Comparison of ENCODE assay signal across 10 cellular contexts in genomic region chr11:1073261-1073724, GRCh38. TPM values are rescaled to one million over a fixed set of nuclear protein-coding genes. Genes with fewer than 3 reads are reported as not detected.
DNase-seq lines count a peak whose midpoint lies in the region; ATAC-seq and TF ChIP-seq lines count a peak whose summit lies in the region.
"Had no signal": no experiment of that assay in that cellular context is flagged by ENCODE, and none has a peak within 500 bp of the region (broad histone marks: within the 10 kb centered on the region; RNA-seq: fewer than 3 reads in every experiment).

No MANE protein-coding gene starts in this region.

- H3K4me3 ChIP-seq in H7 (ENCODE audit: insufficient read depth, low read depth, low read length), result no peak overlapping the region
- peak overlapping the region in 1 of 4 donors; percentile 34 for H3K4me3 ChIP-seq in Peyer's patch
- no peak overlapping the region for H3K4me3 ChIP-seq in gastroesophageal sphincter
- H3K4me3 ChIP-seq: SK-N-MC had no signal

- ATAC-seq in gastroesophageal sphincter, result peak; percentile 41

- H3K27ac ChIP-seq in Peyer's patch (peak overlapping the region in 3 of 4 donors; percentile 51 to 72 (median 56)), gastroesophageal sphincter (no peak overlapping the region)
- H3K27ac ChIP-seq: SK-N-MC had no signal

- DNase-seq in H7 (peak; percentile 65), Peyer's patch (peak in 2 of 3 donors; percentile 86 to 87), pulmonary artery endothelial cell (ENCODE audit: low read depth, low spot score) (peak; percentile 27), NCI-H748 treated with DMSO at 0.1 percent for 48 hours (lab: John Stamatoyannopoulos, UW) (no peak), NCI-H2081 (lab: John Stamatoyannopoulos, UW) (no peak), HPDE6-E6E7 (ENCODE audit: extremely low spot score) (no peak), SHP77 (lab: John Stamatoyannopoulos, UW) (no peak)
- DNase-seq: mesendoderm had no signal

- TF ChIP-seq CTCF in Peyer's patch (IDR thresholded peaks at IDR 0.05) (no peak), gastroesophageal sphincter (IDR thresholded peaks at IDR 0.05) (no peak)

- H3K4me1 ChIP-seq in Peyer's patch (peaks cover 0 to 22% (median 5%) of the 10 kb centered on the region in 4 donors), gastroesophageal sphincter (no peaks in the 10 kb centered on the region)

- 0% methylated on average over 1 of the region's 13 CpGs; no CpG with 5 or more reads in 1 of the 2 donors for WGBS in gastroesophageal sphincter (ENCODE audit: low coverage in 1 of 2), 2 donors

- TF ChIP-seq EP300 in gastroesophageal sphincter (IDR thresholded peaks at IDR 0.05), result no peak

- peak in 1 of 2 donors; percentile 21 for TF ChIP-seq POLR2A in Peyer's patch (IDR thresholded peaks at IDR 0.05)
- no peak for TF ChIP-seq POLR2A in gastroesophageal sphincter (IDR thresholded peaks at IDR 0.05)

- H3K27me3 ChIP-seq in H7 (ENCODE audit: control insufficient read depth, insufficient read depth, low read length), result no peaks in the 10 kb centered on the region
- H3K27me3 ChIP-seq in Peyer's patch, result no peaks in the 10 kb centered on the region
- H3K27me3 ChIP-seq in gastroesophageal sphincter, result peaks cover 81% of the 10 kb centered on the region

- H3K9me3 ChIP-seq in Peyer's patch, result no peaks in the 10 kb centered on the region
- no peaks in the 10 kb centered on the region for H3K9me3 ChIP-seq in gastroesophageal sphincter

- no peaks in the 10 kb centered on the region for H3K36me3 ChIP-seq in H7 (replicated peaks; ENCODE audit: control insufficient read depth, insufficient read depth, low read length)
- H3K36me3 ChIP-seq in Peyer's patch, result no peaks in the 10 kb centered on the region
- H3K36me3 ChIP-seq in gastroesophageal sphincter, result no peaks in the 10 kb centered on the region

RNA-seq across cellular contexts. Expression of gene MUC2, which starts 1.4 kb away (rescaled TPM):
- not detected in 2 replicates for total RNA-seq in H7 (2014; rRNA removed; shearing (Covaris generic))
- total RNA-seq in Peyer's patch (1,000 to 10,000 TPM in 2 of 4 donors, 100 to 1,000 TPM in 2; 817 to 1,165 (median 1,010) TPM), gastroesophageal sphincter (under 1 TPM in 1 of 4 donors, not detected in 3; 0.08 TPM), pulmonary artery endothelial cell (not detected in 2 replicates)

RNA-seq across cellular contexts. Expression of gene MUC6, which starts 36.8 kb away (rescaled TPM):
- not detected in 2 replicates for total RNA-seq in H7 (2014; rRNA removed; shearing (Covaris generic))
- total RNA-seq in Peyer's patch, result not detected
- under 1 TPM in 1 of 4 donors, not detected in 3; 0.77 TPM for total RNA-seq in gastroesophageal sphincter
- total RNA-seq in pulmonary artery endothelial cell, result not detected in 2 replicates

Comparison
In these comparisons a context has a peak if more than half of its experiments do, and no peak if none do; other contexts are left out.
1. DNase-seq: peak in H7 (single experiment), Peyer's patch (2 of 3) and pulmonary artery endothelial cell (single experiment); none in NCI-H748 treated with DMSO at 0.1 percent for 48 hours (single experiment), NCI-H2081 (0 of 2), HPDE6-E6E7 (single experiment) and SHP77 (0 of 2).
2. H3K27ac ChIP-seq: peak in Peyer's patch (3 of 4); none in gastroesophageal sphincter (0 of 4).
3. RNA of gene MUC2, which starts 1.4 kb away (total RNA-seq): 817 to 1,165 TPM in Peyer's patch; not detected in H7, 0.08 TPM in gastroesophageal sphincter and not detected in pulmonary artery endothelial cell; every median in the first group is over 100 times any median in the second.